In the genomic region with DNA sequence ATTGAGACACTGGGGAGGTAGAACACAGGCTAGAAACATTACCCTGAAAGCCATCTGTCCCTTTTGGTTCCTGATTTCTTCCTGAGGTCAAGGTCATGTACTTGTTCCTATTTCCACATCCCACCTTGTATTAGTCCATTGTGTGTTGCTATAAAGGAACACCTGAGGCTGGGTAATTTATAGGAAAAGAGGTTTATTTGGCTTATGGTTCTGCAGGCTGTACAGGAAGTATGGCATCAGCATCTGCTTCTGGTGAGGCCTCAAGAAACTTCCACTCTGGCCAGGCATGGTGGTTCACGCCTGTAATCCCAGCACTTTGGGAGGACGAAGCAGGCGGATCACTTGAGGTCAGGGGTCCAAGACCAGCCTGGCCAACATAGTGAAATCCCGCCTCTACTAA, we compare ENCODE assay signal across 27 cellular contexts. TPM values are rescaled to one million over a fixed set of nuclear protein-coding genes. Genes with fewer than 3 reads are reported as not detected.
DNase-seq lines count a peak whose midpoint lies in the region; ATAC-seq, FAIRE-seq and TF ChIP-seq lines count a peak whose summit lies in the region.
"Had no signal": no experiment of that assay in that cellular context is flagged by ENCODE, and none has a peak within 500 bp of the region (broad histone marks: within the 10 kb centered on the region; RNA-seq: fewer than 3 reads in every experiment).

No MANE protein-coding gene starts in this region.

- H3K27me3 ChIP-seq in pancreas (no peaks in the 10 kb centered on the region), breast epithelium (no peaks in the 10 kb centered on the region)
- H3K27me3 ChIP-seq: BLaER1 treated with 17β-estradiol and CSF1 and Interleukin-3, amounts not matched to agents 10 nM and 100 nM had no signal

- no peaks in the 10 kb centered on the region for H3K36me3 ChIP-seq in pancreas
- no peaks in the 10 kb centered on the region for H3K36me3 ChIP-seq in breast epithelium
- H3K36me3 ChIP-seq: BLaER1 treated with 17β-estradiol and CSF1 and Interleukin-3, amounts not matched to agents 10 nM and 100 nM had no signal

- no peak for FAIRE-seq in pancreas (lab: Jason Lieb, UNC)
- FAIRE-seq: A549, GM12878, GM12892, GM18507 had no signal

- DNase-seq in NCI-H2171 treated with DMSO at 0.1 percent for 48 hours (lab: John Stamatoyannopoulos, UW) = peak; percentile 19
- DNase-seq in NCI-H2171 (lab: John Stamatoyannopoulos, UW) = no peak
- no peak for DNase-seq in pancreas
- DNase-seq in COR-L47 (lab: John Stamatoyannopoulos, UW) = no peak
- DNase-seq in SKM-1 (lab: John Stamatoyannopoulos, UW; ENCODE audit: unreplicated experiment) = no peak
- DNase-seq in breast epithelium (ENCODE audit: low spot score in 2 of 2) = no peak
- DNase-seq: AML-193; CD4-positive, alpha-beta T cell; CD8-positive, alpha-beta T cell; DMS 273 treated with DMSO at 0.1 percent for 48 hours; DMS153; DMS53; DMS79; DND-41; EL; GDM1 had no signal

- no peak for TF ChIP-seq POLR2A in breast epithelium (IDR thresholded peaks at IDR 0.05)

- H3K27ac ChIP-seq in angular gyrus (ENCODE audit: low read depth, low read length) (peak overlapping the region; percentile 37), cingulate gyrus (ENCODE audit: low read depth, low read length) (peak overlapping the region; percentile 39), pancreas (peak overlapping the region in 3 of 4 donors; percentile 10 to 48 (median 48)), breast epithelium (no peak overlapping the region)
- H3K27ac ChIP-seq: 22Rv1; A549; BLaER1 treated with 17β-estradiol and CSF1 and Interleukin-3, amounts not matched to agents 10 nM and 100 nM; C4-2B had no signal

- H3K9me3 ChIP-seq in pancreas (no peaks in the 10 kb centered on the region), breast epithelium (no peaks in the 10 kb centered on the region)
- H3K9me3 ChIP-seq: A549; BLaER1 treated with 17β-estradiol and CSF1 and Interleukin-3, amounts not matched to agents 10 nM and 100 nM had no signal

- ATAC-seq in pancreas = no peak
- ATAC-seq: A549; CD8-positive, alpha-beta T cell; GM12878 had no signal

- peaks cover 0 to 5% (median 0%) of the 10 kb centered on the region in 3 donors for H3K4me1 ChIP-seq in pancreas
- peaks cover 0 to 4% of the 10 kb centered on the region in 2 donors for H3K4me1 ChIP-seq in breast epithelium

- no peak for TF ChIP-seq CTCF in pancreas (IDR thresholded peaks at IDR 0.05)
- TF ChIP-seq CTCF in breast epithelium (IDR thresholded peaks at IDR 0.05) = no peak

- no peak overlapping the region for H3K4me3 ChIP-seq in pancreas
- no peak overlapping the region for H3K4me3 ChIP-seq in breast epithelium
- H3K4me3 ChIP-seq: A549; BLaER1 treated with 17β-estradiol and CSF1 and Interleukin-3, amounts not matched to agents 10 nM and 100 nM; GM12878 had no signal

- intact Hi-C loops in pancreas (cut with DNase I) = no loop called here
- intact Hi-C loops in breast epithelium (cut with DNase I; ENCODE audit: low total_unique reads) = no loop called here

- 96 to 99% methylated on average over 4 of the region's 4 CpGs for WGBS in pancreas, 2 donors

RNA-seq across cellular contexts. Expression of a gene that starts 7.4 kb away (rescaled TPM):
- 1 to 10 TPM; 4.6 to 8.4 (median 6.3) TPM for total RNA-seq in pancreas
- polyA plus RNA-seq in pancreas = 10 to 100 TPM in 1 of 2 donors, 1 to 10 TPM in 1; 7.8 to 12.2 TPM
- total RNA-seq in breast epithelium = 10 to 100 TPM; 13.4 to 22.5 (median 20.0) TPM

RNA-seq across cellular contexts. Expression of a gene that starts 26.8 kb away (rescaled TPM):
- total RNA-seq in pancreas = 10 to 100 TPM in 3 of 6 donors, 1 to 10 TPM in 3; 4.9 to 30.7 (median 10.6) TPM
- polyA plus RNA-seq in pancreas = 100 to 1,000 TPM in 1 of 2 donors, 10 to 100 TPM in 1; 40.6 to 129 TPM
- total RNA-seq in breast epithelium = 100 to 1,000 TPM in 1 of 3 donors, 10 to 100 TPM in 2; 64.0 to 140 (median 75.0) TPM
- total RNA-seq: A172, G401, GM12878 had no signal

Comparison
In these comparisons a context has a peak if more than half of its experiments do, and no peak if none do; other contexts are left out.
1. H3K27ac ChIP-seq: peak in angular gyrus (single experiment), cingulate gyrus (single experiment) and pancreas (3 of 4); none in breast epithelium (0 of 2).